Comparison of ENCODE assay signal across 33 cellular contexts in genomic region chr2:123971564-123972318, GRCh38. TPM values are rescaled to one million over a fixed set of nuclear protein-coding genes. Genes with fewer than 3 reads are reported as not detected.
"Had no signal": no experiment of that assay in that cellular context is flagged by ENCODE, and none has a peak within 500 bp of the region (broad histone marks: within the 10 kb centered on the region; RNA-seq: fewer than 3 reads in every experiment).

No MANE protein-coding gene starts in this region.

- H3K27ac Mint-ChIP-seq: activated B cell treated with CpG ODN at 0.5 μM for 24 hours; activated CD4-positive, alpha-beta memory T cell treated with anti-CD3 and anti-CD28 coated beads for 36 hours; activated CD8-positive, alpha-beta memory T cell treated with anti-CD3 and anti-CD28 coated beads, Interleukin-2, amount 10 ng/mL, durations not matched to agents 7 days and 5 days; activated naive CD4-positive, alpha-beta T cell treated with anti-CD3 and anti-CD28 coated beads, Interleukin-2, amount 10 ng/mL, durations not matched to agents 7 days and 5 days; activated naive CD8-positive, alpha-beta T cell; activated naive CD8-positive, alpha-beta T cell treated with anti-CD3 and anti-CD28 coated beads, Interleukin-2, amount 50 U/mL, for 24 hours had no signal

- H3K4me3 Mint-ChIP-seq: activated B cell treated with CpG ODN at 0.5 μM for 24 hours; activated CD4-positive, alpha-beta memory T cell treated with anti-CD3 and anti-CD28 coated beads for 36 hours; activated CD8-positive, alpha-beta memory T cell treated with anti-CD3 and anti-CD28 coated beads, Interleukin-2, amount 10 ng/mL, durations not matched to agents 7 days and 5 days; activated naive CD4-positive, alpha-beta T cell treated with anti-CD3 and anti-CD28 coated beads, Interleukin-2, amount 10 ng/mL, durations not matched to agents 7 days and 5 days; activated naive CD8-positive, alpha-beta T cell; activated naive CD8-positive, alpha-beta T cell treated with anti-CD3 and anti-CD28 coated beads, Interleukin-2, amount 50 U/mL, for 24 hours had no signal

- DNase-seq: activated B cell treated with CpG ODN at 0.5 μM for 24 hours; activated CD4-positive, alpha-beta memory T cell treated with anti-CD3 and anti-CD28 coated beads for 36 hours; activated CD4-positive, alpha-beta T cell treated with anti-CD3 and anti-CD28 coated beads for 4 hours; activated CD4-positive, alpha-beta T cell treated with anti-CD3 and anti-CD28 coated beads, Interleukin-2, amount 50 U/mL, for 1 hour; activated CD4-positive, CD25-positive, alpha-beta regulatory T cell treated with anti-CD3 and anti-CD28 coated beads, Interleukin-2, amount 50 U/mL, for 72 hours; activated CD8-positive, alpha-beta memory T cell treated with anti-CD3 and anti-CD28 coated beads, Interleukin-2, amount 10 ng/mL, durations not matched to agents 7 days and 5 days; activated CD8-positive, alpha-beta memory T cell treated with anti-CD3 and anti-CD28 coated beads, Interleukin-2, amount 50 U/mL, for 48 hours; activated effector memory CD4-positive, alpha-beta T cell treated with Interleukin-2 at 50 U/mL for 16 hours; activated naive CD4-positive, alpha-beta T cell treated with anti-CD3 and anti-CD28 coated beads, Interleukin-2, amount 10 ng/mL, durations not matched to agents 7 days and 5 days; activated naive CD8-positive, alpha-beta T cell treated with anti-CD3 and anti-CD28 coated beads, Interleukin-2, amount 50 U/mL, for 24 hours; activated T-cell treated with anti-CD3 and anti-CD28 coated beads, Interleukin-2, amount 50 U/mL, for 48 hours; aorta; brain microvascular endothelial cell; central memory CD4-positive, alpha-beta T cell; NCI-H1048; NCI-H1105 treated with DMSO at 0.1 percent for 48 hours; NCI-H1436; NCI-H1694; NCI-H1930; NCI-H345; NCI-H524 treated with DMSO at 0.1 percent for 48 hours; NK-92 treated with Interleukin-12 subunit alpha and Interleukin-12 subunit beta, amount 100 ng/mL, for 24 hours; OCI-M1; Right ventricle myocardium superior; SW 1271; T-helper 1 cell; T-helper 2 cell; T-helper 9 cell had no signal

- H3K27me3 ChIP-seq: brain microvascular endothelial cell had no signal

- H3K27ac ChIP-seq: brain microvascular endothelial cell, VCaP had no signal

- ATAC-seq: activated CD8-positive, alpha-beta memory T cell treated with anti-CD3 and anti-CD28 coated beads, Interleukin-2, amount 10 ng/mL, durations not matched to agents 7 days and 5 days; activated naive CD8-positive, alpha-beta T cell treated with anti-CD3 and anti-CD28 coated beads, Interleukin-2, amount 50 U/mL, for 24 hours had no signal

- H3K27me3 Mint-ChIP-seq: activated B cell treated with CpG ODN at 0.5 μM for 24 hours; activated CD4-positive, alpha-beta memory T cell treated with anti-CD3 and anti-CD28 coated beads for 36 hours; activated CD8-positive, alpha-beta memory T cell treated with anti-CD3 and anti-CD28 coated beads, Interleukin-2, amount 10 ng/mL, durations not matched to agents 7 days and 5 days; activated naive CD4-positive, alpha-beta T cell treated with anti-CD3 and anti-CD28 coated beads, Interleukin-2, amount 10 ng/mL, durations not matched to agents 7 days and 5 days; activated naive CD8-positive, alpha-beta T cell; activated naive CD8-positive, alpha-beta T cell treated with anti-CD3 and anti-CD28 coated beads, Interleukin-2, amount 50 U/mL, for 24 hours had no signal

- H3K9me3 Mint-ChIP-seq: activated naive CD8-positive, alpha-beta T cell treated with anti-CD3 and anti-CD28 coated beads, Interleukin-2, amount 50 U/mL, for 24 hours had no signal

- H3K36me3 ChIP-seq: brain microvascular endothelial cell had no signal

- H3K4me1 Mint-ChIP-seq: activated CD8-positive, alpha-beta memory T cell treated with anti-CD3 and anti-CD28 coated beads, Interleukin-2, amount 10 ng/mL, durations not matched to agents 7 days and 5 days; activated naive CD4-positive, alpha-beta T cell treated with anti-CD3 and anti-CD28 coated beads, Interleukin-2, amount 10 ng/mL, durations not matched to agents 7 days and 5 days; activated naive CD8-positive, alpha-beta T cell treated with anti-CD3 and anti-CD28 coated beads, Interleukin-2, amount 50 U/mL, for 24 hours had no signal

- H3K36me3 Mint-ChIP-seq: activated CD4-positive, alpha-beta memory T cell treated with anti-CD3 and anti-CD28 coated beads for 36 hours; activated CD8-positive, alpha-beta memory T cell treated with anti-CD3 and anti-CD28 coated beads, Interleukin-2, amount 10 ng/mL, durations not matched to agents 7 days and 5 days; activated naive CD4-positive, alpha-beta T cell treated with anti-CD3 and anti-CD28 coated beads, Interleukin-2, amount 10 ng/mL, durations not matched to agents 7 days and 5 days; activated naive CD8-positive, alpha-beta T cell had no signal

RNA-seq across cellular contexts. Expression of gene CNTNAP5, which starts 53.3 kb away (rescaled TPM):
- total RNA-seq: activated B cell treated with CpG ODN at 0.5 μM for 24 hours; activated CD4-positive, alpha-beta memory T cell treated with anti-CD3 and anti-CD28 coated beads for 36 hours; activated CD8-positive, alpha-beta memory T cell treated with anti-CD3 and anti-CD28 coated beads, Interleukin-2, amount 10 ng/mL, durations not matched to agents 7 days and 5 days; aorta; chondrocyte; MCF 10A; NCI-H460; Right ventricle myocardium superior had no signal
